ENCODE assay signal across 20 cellular contexts in genomic region chr15:82621970-82622369, GRCh38. TPM values are rescaled to one million over a fixed set of nuclear protein-coding genes. Genes with fewer than 3 reads are reported as not detected.
A peak's percentile ranks its signal among the peaks of the same experiment; 100 is the strongest.
DNase-seq lines count a peak whose midpoint lies in the region; ATAC-seq and TF ChIP-seq lines count a peak whose summit lies in the region.
"Had no signal": no experiment of that assay in that cellular context is flagged by ENCODE, and none has a peak within 500 bp of the region (broad histone marks: within the 10 kb centered on the region; RNA-seq: fewer than 3 reads in every experiment).

No MANE protein-coding gene starts in this region.

- peaks cover 10% of the 10 kb centered on the region for H3K4me1 Mint-ChIP-seq in endodermal cell
- no peaks in the 10 kb centered on the region for H3K4me1 Mint-ChIP-seq in type B pancreatic cell (ENCODE audit: unreplicated experiment)
- H3K4me1 Mint-ChIP-seq in CD14-positive monocyte, result no peaks in the 10 kb centered on the region
- H3K4me1 Mint-ChIP-seq: B cell had no signal

- peaks cover 3% of the 10 kb centered on the region for H3K27me3 Mint-ChIP-seq in endodermal cell (ENCODE audit: insufficient read depth)
- H3K27me3 Mint-ChIP-seq in type B pancreatic cell, result peaks cover 18% of the 10 kb centered on the region
- peaks cover 0 to 6% (median 5%) of the 10 kb centered on the region in 3 donors for H3K27me3 Mint-ChIP-seq in CD14-positive monocyte (ENCODE audit: low read depth in 3 of 3)
- H3K27me3 Mint-ChIP-seq: activated naive CD8-positive, alpha-beta T cell had no signal

- H3K4me1 ChIP-seq in left ventricle myocardium inferior (no peaks in the 10 kb centered on the region), OCI-LY3 (ENCODE audit: low read length) (no peaks in the 10 kb centered on the region), endodermal cell (ENCODE audit: control insufficient read depth, insufficient read depth, low read length) (no peaks in the 10 kb centered on the region)
- H3K4me1 ChIP-seq: sigmoid colon, suprapubic skin had no signal

- H3K9ac ChIP-seq in OCI-LY3 (ENCODE audit: low read length) (no peak overlapping the region), endodermal cell (ENCODE audit: extremely low read depth, low read length, poor library complexity, severe bottlenecking) (no peak overlapping the region)

- no peaks in the 10 kb centered on the region for H3K36me3 ChIP-seq in left ventricle myocardium inferior
- H3K36me3 ChIP-seq in OCI-LY3 (replicated peaks; ENCODE audit: low read depth, low read length), result no peaks in the 10 kb centered on the region
- H3K36me3 ChIP-seq in endodermal cell (ENCODE audit: control insufficient read depth, insufficient read depth, low read length), result no peaks in the 10 kb centered on the region
- H3K36me3 ChIP-seq: sigmoid colon, suprapubic skin had no signal

- ATAC-seq in Right ventricle myocardium inferior, result no peak
- no peak for ATAC-seq in HG02610 (IDR thresholded peaks at IDR 0.05; ENCODE audit: unreplicated experiment)
- ATAC-seq: mucosa of descending colon had no signal

- peak; percentile 12 for TF ChIP-seq CTCF in left ventricle myocardium inferior (IDR thresholded peaks at IDR 0.05; ENCODE audit: borderline replicate concordance)
- peak; percentile 12; the same call in 1 of the 2 replicates for TF ChIP-seq CTCF in OCI-LY3 (IDR thresholded peaks at IDR 0.05; ENCODE audit: low read depth, low read length)
- peak; percentile 71 for TF ChIP-seq CTCF in endodermal cell (conservative IDR thresholded peaks at IDR 0.05)
- TF ChIP-seq CTCF in type B pancreatic cell (conservative IDR thresholded peaks at IDR 0.05), result peak; percentile 17
- TF ChIP-seq CTCF in CD14-positive monocyte (IDR thresholded peaks at IDR 0.05), result no peak

- H3K9me3 Mint-ChIP-seq in endodermal cell (no peaks in the 10 kb centered on the region), type B pancreatic cell (no peaks in the 10 kb centered on the region), CD14-positive monocyte (peaks cover 0 to 3% (median 0%) of the 10 kb centered on the region in 7 donors)
- H3K9me3 Mint-ChIP-seq: activated T-cell treated with anti-CD3 and anti-CD28 coated beads, Interleukin-2, amount 50 U/mL, for 24 hours had no signal

- H3K4me2 ChIP-seq in OCI-LY3 (ENCODE audit: low read length), result no peak overlapping the region

- no peak overlapping the region for H3K27ac ChIP-seq in left ventricle myocardium inferior (replicated peaks)
- H3K27ac ChIP-seq in OCI-LY3 (ENCODE audit: low read length), result no peak overlapping the region
- H3K27ac ChIP-seq in endodermal cell (ENCODE audit: low read depth, low read length), result no peak overlapping the region
- H3K27ac ChIP-seq: sigmoid colon, suprapubic skin had no signal

- H3K9me3 ChIP-seq in left ventricle myocardium inferior (replicated peaks), result no peaks in the 10 kb centered on the region
- no peaks in the 10 kb centered on the region for H3K9me3 ChIP-seq in OCI-LY3 (ENCODE audit: insufficient read depth, low read length)
- H3K9me3 ChIP-seq in endodermal cell (ENCODE audit: control insufficient read depth, low read length), result no peaks in the 10 kb centered on the region
- H3K9me3 ChIP-seq: mucosa of descending colon, sigmoid colon, suprapubic skin had no signal

- in situ Hi-C loops in G401 (cut with HindIII; ENCODE audit: low sequenced_read_pairs), result no loop called here

- peaks cover 12% of the 10 kb centered on the region for H3K27me3 ChIP-seq in left ventricle myocardium inferior (ENCODE audit: low read depth)
- peaks cover 4% of the 10 kb centered on the region for H3K27me3 ChIP-seq in OCI-LY3 (ENCODE audit: low read depth, low read length)
- no peaks in the 10 kb centered on the region for H3K27me3 ChIP-seq in endodermal cell (ENCODE audit: control insufficient read depth, insufficient read depth, low read length, poor library complexity, severe bottlenecking)
- H3K27me3 ChIP-seq: sigmoid colon, suprapubic skin had no signal

- H4K20me1 ChIP-seq in OCI-LY3 (ENCODE audit: insufficient read depth, low read length), result no peaks in the 10 kb centered on the region

- intact Hi-C loops in left ventricle myocardium inferior (cut with micrococcal nuclease), result no loop called here
- intact Hi-C loops in Right ventricle myocardium inferior (cut with DNase I), result no loop called here
- intact Hi-C loops in CD14-positive monocyte (cut with micrococcal nuclease), result no loop called here

- H3K27ac Mint-ChIP-seq in endodermal cell (no peak overlapping the region), type B pancreatic cell (no peak overlapping the region), CD14-positive monocyte (peak overlapping the region in 1 of 7 donors; percentile 33)
- H3K27ac Mint-ChIP-seq: activated naive CD8-positive, alpha-beta T cell; activated T-cell treated with anti-CD3 and anti-CD28 coated beads, Interleukin-2, amount 50 U/mL, for 24 hours; B cell had no signal

- H3K4me3 Mint-ChIP-seq in endodermal cell, result no peak overlapping the region
- no peak overlapping the region for H3K4me3 Mint-ChIP-seq in type B pancreatic cell
- no peak overlapping the region for H3K4me3 Mint-ChIP-seq in CD14-positive monocyte
- H3K4me3 Mint-ChIP-seq: activated naive CD8-positive, alpha-beta T cell; activated T-cell treated with anti-CD3 and anti-CD28 coated beads, Interleukin-2, amount 50 U/mL, for 24 hours; B cell had no signal

- WGBS in endodermal cell (ENCODE audit: insufficient coverage in 1 of 2, insufficient read length in 1 of 2), 2 experiments, result 63% methylated on average over 1 of the region's 1 CpG; no CpG with 5 or more reads in 1 of the 2 experiments

- H3K4me3 ChIP-seq in left ventricle myocardium inferior (no peak overlapping the region), OCI-LY3 (ENCODE audit: low read length) (no peak overlapping the region), endodermal cell (ENCODE audit: low read length) (no peak overlapping the region)
- H3K4me3 ChIP-seq: mucosa of descending colon, sigmoid colon, suprapubic skin had no signal

- no peaks in the 10 kb centered on the region for H3K79me2 ChIP-seq in OCI-LY3 (ENCODE audit: low read length)

- no peak for DNase-seq in left ventricle myocardium inferior
- no peak for DNase-seq in Right ventricle myocardium inferior (ENCODE audit: missing footprints)
- peak; percentile 73 for DNase-seq in endodermal cell
- no peak for DNase-seq in type B pancreatic cell (ENCODE audit: extremely low spot score, unreplicated experiment)
- no peak for DNase-seq in G401 (ENCODE audit: low spot score)
- DNase-seq in CD14-positive monocyte (ENCODE audit: low spot score), result no peak
- DNase-seq: activated CD4-positive, alpha-beta T cell treated with anti-CD3 and anti-CD28 coated beads, Interleukin-2, amount 50 U/mL, for 48 hours; activated T-cell treated with anti-CD3 and anti-CD28 coated beads, Interleukin-2, amount 50 U/mL, for 24 hours; DMS79 treated with DMSO at 0.1 percent for 48 hours; mucosa of descending colon; NCI-H1436 treated with DMSO at 0.1 percent for 48 hours; NCI-H446 treated with DMSO at 0.1 percent for 48 hours; occipital lobe; sigmoid colon; stimulated activated CD4-positive, alpha-beta T cell treated with anti-CD3 and anti-CD28 coated beads, Interleukin-2, amount 100 ng/mL, for 24 hours had no signal

- no peak overlapping the region for H2AFZ ChIP-seq in OCI-LY3 (ENCODE audit: low read depth, low read length)

- H3K36me3 Mint-ChIP-seq in endodermal cell (ENCODE audit: low read depth), result no peaks in the 10 kb centered on the region
- H3K36me3 Mint-ChIP-seq in type B pancreatic cell, result no peaks in the 10 kb centered on the region
- no peaks in the 10 kb centered on the region for H3K36me3 Mint-ChIP-seq in CD14-positive monocyte

RNA-seq across cellular contexts. Expression of gene CPEB1, which starts 25.2 kb away (rescaled TPM):
- total RNA-seq in left ventricle myocardium inferior (1.6 TPM), Right ventricle myocardium inferior (1.9 TPM), endodermal cell (1 to 10 TPM; 1.0 to 1.4 TPM), type B pancreatic cell (ENCODE audit: low replicate concordance) (1.6 and 1.8 TPM in 2 replicates)
- polyA plus RNA-seq in endodermal cell (2013, experiment 1 of 2), result 2.8 TPM
- polyA plus RNA-seq in endodermal cell (2013, experiment 2 of 2), result 3.2 TPM
- 20.6 and 34.0 TPM in 2 replicates for total RNA-seq in G401 (2014; rRNA removed; shearing (Covaris generic))
- not detected for polyA plus RNA-seq in CD14-positive monocyte
